1 cellular context compared by ENCODE assay signal in the genomic region with DNA sequence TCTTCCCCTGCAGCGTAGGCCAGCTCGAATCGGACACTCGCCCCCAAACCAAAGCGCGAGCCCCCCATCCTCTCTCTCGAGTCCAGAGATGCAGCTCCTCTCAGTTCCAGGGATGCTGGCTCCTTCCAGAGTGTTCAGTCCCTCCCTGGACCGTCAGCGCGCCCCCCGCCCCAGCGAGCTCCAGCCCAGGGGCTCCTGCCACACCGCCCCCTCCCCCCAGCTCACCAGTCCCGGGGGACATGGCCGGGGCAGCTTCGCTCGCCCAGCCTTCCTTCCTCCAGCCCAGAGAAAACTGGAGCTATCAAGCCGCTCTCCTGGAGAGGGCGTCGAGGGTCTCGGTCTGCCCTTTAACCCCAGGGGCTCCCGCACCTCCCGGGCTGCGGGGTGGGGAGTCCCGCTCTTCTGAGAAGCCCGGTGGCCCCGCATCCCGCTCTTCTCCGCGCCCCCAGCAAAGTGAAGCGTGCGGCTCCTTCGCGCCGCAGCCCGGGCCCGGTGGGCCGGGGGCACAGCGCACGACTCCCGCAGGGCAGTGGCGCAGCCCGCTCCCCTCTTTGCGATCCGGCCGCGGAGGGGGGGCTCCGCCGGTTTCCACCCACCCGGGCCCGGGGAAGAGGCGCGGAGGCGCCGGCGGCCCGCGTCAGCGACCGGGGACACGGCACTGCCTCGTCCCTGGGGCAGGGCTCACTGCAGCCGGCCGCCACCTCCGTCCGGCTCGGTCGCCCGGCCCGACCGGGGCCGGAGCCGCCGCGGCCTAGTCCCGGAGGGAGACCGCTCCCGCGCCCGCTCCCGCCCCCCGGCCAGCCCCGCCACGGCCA.
TF ChIP-seq lines count a peak whose summit lies in the region.

No MANE protein-coding gene starts in this region.

TF ChIP-seq in endothelial cell of umbilical vein, 7 proteins besides CTCF, POLR2A, EP300 and RAD21:
- TF ChIP-seq JUN (IDR thresholded peaks at IDR 0.05; ENCODE audit: borderline replicate concordance, insufficient read depth, insufficient read length, low read depth) (no peak), POLR2AphosphoS5 (IDR thresholded peaks at IDR 0.05; ENCODE audit: insufficient read depth, low read depth, low read length) (no peak), GATA2 (IDR thresholded peaks at IDR 0.05; ENCODE audit: insufficient read depth, insufficient read length, low read depth, low read length) (no peak), MYC (IDR thresholded peaks at IDR 0.05; ENCODE audit: low read depth, low read length) (no peak), FOS (IDR thresholded peaks at IDR 0.05; ENCODE audit: borderline replicate concordance, insufficient read depth, low read length) (no peak)
- TF ChIP-seq, protein P1, sequence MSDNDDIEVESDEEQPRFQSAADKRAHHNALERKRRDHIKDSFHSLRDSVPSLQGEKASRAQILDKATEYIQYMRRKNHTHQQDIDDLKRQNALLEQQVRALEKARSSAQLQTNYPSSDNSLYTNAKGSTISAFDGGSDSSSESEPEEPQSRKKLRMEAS (IDR thresholded peaks at IDR 0.05; ENCODE audit: insufficient read depth, insufficient read length) = no peak
